ENCODE assay signal across 24 cellular contexts in the genomic region with DNA sequence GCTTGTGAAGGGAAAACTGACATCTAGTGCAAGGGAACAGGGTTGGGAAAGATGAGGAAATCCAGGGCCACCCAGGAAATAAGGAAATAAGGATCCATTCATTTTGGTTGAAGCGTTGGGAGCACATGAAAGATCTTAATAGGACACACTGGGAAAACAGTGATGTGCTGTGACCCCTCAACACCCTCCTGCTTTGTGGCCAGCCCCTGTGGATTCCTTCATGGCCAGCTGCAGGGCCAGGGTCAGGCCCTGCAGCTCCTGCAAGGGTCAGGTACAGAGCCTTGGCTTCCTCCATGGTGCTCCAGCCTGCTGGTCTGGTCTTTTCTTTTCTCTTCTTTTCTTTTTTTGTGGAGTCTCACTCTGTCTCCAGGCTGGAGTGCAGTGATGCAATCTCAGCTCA. TPM values are rescaled to one million over a fixed set of nuclear protein-coding genes. Genes with fewer than 3 reads are reported as not detected.
"Had no signal": no experiment of that assay in that cellular context is flagged by ENCODE, and none has a peak within 500 bp of the region (broad histone marks: within the 10 kb centered on the region; RNA-seq: fewer than 3 reads in every experiment).

No MANE protein-coding gene starts in this region.

- ATAC-seq: K562, Panc1, PC-3, SK-N-SH treated with all-trans-retinoic acid at 6 μM for 48 hours had no signal

- H3K4me3 ChIP-seq: K562, SJCRH30 had no signal

- DNase-seq: Kasumi-1, MM.1S, NCI-H1092 treated with DMSO at 0.1 percent for 48 hours, NCI-H1436, NCI-H187, NCI-H2029, NCI-H2081 treated with DMSO at 0.1 percent for 48 hours, NCI-H2171, NCI-H226, NCI-H446, NCI-H510A, NCI-H524 treated with DMSO at 0.1 percent for 48 hours, NCI-H774, SHP77, SJCRH30 had no signal

- H3K27ac ChIP-seq: HL-60, KMS-11, RWPE1, SJCRH30 had no signal

RNA-seq across cellular contexts. Expression of gene KCNJ10, which starts 19.3 kb away (rescaled TPM):
- total RNA-seq: K562, M059J had no signal

RNA-seq across cellular contexts. Expression of gene KCNJ9, which starts 30.7 kb away (rescaled TPM):
- total RNA-seq: K562, M059J, OCI-LY7, PC-3, SJCRH30 had no signal
